1 cellular context compared by ENCODE assay signal in genomic region chr3:190345027-190345821, GRCh38.
TF ChIP-seq lines count a peak whose summit lies in the region.

No MANE protein-coding gene starts in this region.

TF ChIP-seq in HepG2, 621 proteins besides CTCF, POLR2A, EP300 and RAD21 (continued from another document and continues in another):
- TF ChIP-seq, protein P1, sequence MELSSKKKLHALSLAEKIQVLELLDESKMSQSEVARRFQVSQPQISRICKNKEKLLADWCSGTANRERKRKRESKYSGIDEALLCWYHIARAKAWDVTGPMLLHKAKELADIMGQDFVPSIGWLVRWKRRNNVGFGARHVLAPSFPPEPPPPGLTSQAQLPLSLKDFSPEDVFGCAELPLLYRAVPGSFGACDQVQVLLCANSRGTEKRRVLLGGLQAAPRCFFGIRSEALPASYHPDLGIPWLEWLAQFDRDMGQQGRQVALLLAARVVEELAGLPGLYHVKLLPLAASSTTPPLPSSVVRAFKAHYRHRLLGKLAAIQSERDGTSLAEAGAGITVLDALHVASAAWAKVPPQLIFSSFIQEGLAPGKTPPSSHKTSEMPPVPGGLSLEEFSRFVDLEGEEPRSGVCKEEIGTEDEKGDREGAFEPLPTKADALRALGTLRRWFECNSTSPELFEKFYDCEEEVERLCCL (CRISPR knock-in tag; IDR thresholded peaks at IDR 0.05; ENCODE audit: borderline replicate concordance): no peak
- TF ChIP-seq RFX5 (IDR thresholded peaks at IDR 0.05; ENCODE audit: low read depth, low read length): no peak
- no peak for TF ChIP-seq MIXL1 (CRISPR knock-in tag; IDR thresholded peaks at IDR 0.05)
- TF ChIP-seq ZNF263 (CRISPR knock-in tag; IDR thresholded peaks at IDR 0.05): no peak
- TF ChIP-seq ZNF773 (CRISPR knock-in tag; IDR thresholded peaks at IDR 0.05; ENCODE audit: borderline replicate concordance): no peak
- TF ChIP-seq THAP8 (CRISPR knock-in tag; IDR thresholded peaks at IDR 0.05; ENCODE audit: borderline replicate concordance): no peak
- TF ChIP-seq, protein P2, sequence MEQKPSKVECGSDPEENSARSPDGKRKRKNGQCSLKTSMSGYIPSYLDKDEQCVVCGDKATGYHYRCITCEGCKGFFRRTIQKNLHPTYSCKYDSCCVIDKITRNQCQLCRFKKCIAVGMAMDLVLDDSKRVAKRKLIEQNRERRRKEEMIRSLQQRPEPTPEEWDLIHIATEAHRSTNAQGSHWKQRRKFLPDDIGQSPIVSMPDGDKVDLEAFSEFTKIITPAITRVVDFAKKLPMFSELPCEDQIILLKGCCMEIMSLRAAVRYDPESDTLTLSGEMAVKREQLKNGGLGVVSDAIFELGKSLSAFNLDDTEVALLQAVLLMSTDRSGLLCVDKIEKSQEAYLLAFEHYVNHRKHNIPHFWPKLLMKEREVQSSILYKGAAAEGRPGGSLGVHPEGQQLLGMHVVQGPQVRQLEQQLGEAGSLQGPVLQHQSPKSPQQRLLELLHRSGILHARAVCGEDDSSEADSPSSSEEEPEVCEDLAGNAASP (CRISPR knock-in tag; IDR thresholded peaks at IDR 0.05; ENCODE audit: borderline replicate concordance): peak; percentile 52
- no peak for TF ChIP-seq ZNF362 (CRISPR knock-in tag; IDR thresholded peaks at IDR 0.05; ENCODE audit: borderline replicate concordance)
- TF ChIP-seq ZNF432 (CRISPR knock-in tag; IDR thresholded peaks at IDR 0.05; ENCODE audit: borderline replicate concordance): no peak
- no peak for TF ChIP-seq ATAD3A (CRISPR knock-in tag; IDR thresholded peaks at IDR 0.05)
- TF ChIP-seq ZNF577 (CRISPR knock-in tag; IDR thresholded peaks at IDR 0.05; ENCODE audit: borderline replicate concordance, low read depth): no peak
- TF ChIP-seq ZNF124 (CRISPR knock-in tag; IDR thresholded peaks at IDR 0.05): no peak
- TF ChIP-seq IKZF4 (CRISPR knock-in tag; IDR thresholded peaks at IDR 0.05; ENCODE audit: borderline replicate concordance, low read depth, not compliant biosample characterization): no peak
- peak; percentile 78 for TF ChIP-seq ASH2L (IDR thresholded peaks at IDR 0.05; ENCODE audit: insufficient read length, low read depth, low read length)
- no peak for TF ChIP-seq ARNTL (CRISPR knock-in tag; IDR thresholded peaks at IDR 0.05)
- no peak for TF ChIP-seq PLSCR1 (CRISPR knock-in tag; IDR thresholded peaks at IDR 0.05; ENCODE audit: borderline replicate concordance)
- peak; percentile 81 for TF ChIP-seq PAXIP1 (CRISPR knock-in tag; conservative IDR thresholded peaks at IDR 0.05)
- TF ChIP-seq EEA1 (CRISPR knock-in tag; IDR thresholded peaks at IDR 0.05; ENCODE audit: borderline replicate concordance): no peak
- TF ChIP-seq ZNF317 (CRISPR knock-in tag; IDR thresholded peaks at IDR 0.05): no peak
- TF ChIP-seq PITX1 (CRISPR knock-in tag; IDR thresholded peaks at IDR 0.05): peak; percentile 57; the same call in 1 of the 2 replicates
- TF ChIP-seq ZNF260 (CRISPR knock-in tag; IDR thresholded peaks at IDR 0.05; ENCODE audit: borderline replicate concordance, low read depth): no peak
- no peak for TF ChIP-seq KDM4B (CRISPR knock-in tag; IDR thresholded peaks at IDR 0.05)
- TF ChIP-seq KDM5A (IDR thresholded peaks at IDR 0.05; ENCODE audit: borderline replicate concordance, low read length): no peak
- peak; percentile 36 for TF ChIP-seq ZEB1 (IDR thresholded peaks at IDR 0.05; ENCODE audit: insufficient replicate concordance, low read depth)
- TF ChIP-seq SNAPC4 (CRISPR knock-in tag; IDR thresholded peaks at IDR 0.05): no peak
- TF ChIP-seq NFAT5 (CRISPR knock-in tag; IDR thresholded peaks at IDR 0.05): no peak
- no peak for TF ChIP-seq EZH2 (conservative IDR thresholded peaks at IDR 0.05; ENCODE audit: low read depth, low read length)
- TF ChIP-seq MAX (IDR thresholded peaks at IDR 0.05): no peak
- TF ChIP-seq, protein P3, sequence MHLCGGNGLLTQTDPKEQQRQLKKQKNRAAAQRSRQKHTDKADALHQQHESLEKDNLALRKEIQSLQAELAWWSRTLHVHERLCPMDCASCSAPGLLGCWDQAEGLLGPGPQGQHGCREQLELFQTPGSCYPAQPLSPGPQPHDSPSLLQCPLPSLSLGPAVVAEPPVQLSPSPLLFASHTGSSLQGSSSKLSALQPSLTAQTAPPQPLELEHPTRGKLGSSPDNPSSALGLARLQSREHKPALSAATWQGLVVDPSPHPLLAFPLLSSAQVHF (CRISPR knock-in tag; IDR thresholded peaks at IDR 0.05): no peak
- TF ChIP-seq ZFP90 (CRISPR knock-in tag; IDR thresholded peaks at IDR 0.05; ENCODE audit: borderline replicate concordance): 0 out of 2 replicates have a peak, but pooled peaks have one; percentile 49
- no peak for TF ChIP-seq ZNF552 (CRISPR knock-in tag; IDR thresholded peaks at IDR 0.05; ENCODE audit: borderline replicate concordance)
- peak; percentile 48; the same call in 1 of the 2 replicates for TF ChIP-seq JUNB (CRISPR knock-in tag; IDR thresholded peaks at IDR 0.05; ENCODE audit: borderline replicate concordance)
- TF ChIP-seq NFIC (IDR thresholded peaks at IDR 0.05; ENCODE audit: low read length): peak; percentile 74; the same call in 1 of the 2 replicates
- TF ChIP-seq ATF2 (CRISPR knock-in tag; IDR thresholded peaks at IDR 0.05): peak; percentile 75; the same call in 1 of the 2 replicates
- TF ChIP-seq ZKSCAN8 (CRISPR knock-in tag; IDR thresholded peaks at IDR 0.05; ENCODE audit: borderline replicate concordance): peak; percentile 44; the same call in 1 of the 2 replicates
- no peak for TF ChIP-seq KDM5B (CRISPR knock-in tag; IDR thresholded peaks at IDR 0.05; ENCODE audit: borderline replicate concordance)
